Comparison of ENCODE assay signal across 1 cellular context in genomic region chr14:103519043-103519836, GRCh38.
TF ChIP-seq lines count a peak whose summit lies in the region.

No MANE protein-coding gene starts in this region.

TF ChIP-seq in K562, 482 proteins besides CTCF, POLR2A, EP300 and RAD21 (continued from another document and continues in another):
- TF ChIP-seq ZBTB26 (CRISPR knock-in tag; IDR thresholded peaks at IDR 0.05) (no peak), ATF3 (IDR thresholded peaks at IDR 0.05) (no peak), ATF3 (CRISPR knock-in tag; conservative IDR thresholded peaks at IDR 0.05) (no peak), SMARCE1 (IDR thresholded peaks at IDR 0.05) (peak; percentile 45; the same call in 1 of the 2 replicates), SRSF3 (IDR thresholded peaks at IDR 0.05; ENCODE audit: insufficient read depth, low read length) (no peak), CLOCK (CRISPR knock-in tag; IDR thresholded peaks at IDR 0.05; ENCODE audit: borderline replicate concordance) (no peak), ZBTB9 (CRISPR knock-in tag; IDR thresholded peaks at IDR 0.05) (no peak), RBM15 (IDR thresholded peaks at IDR 0.05; ENCODE audit: insufficient read depth, low read length) (no peak), CEBPG (CRISPR knock-in tag; IDR thresholded peaks at IDR 0.05) (no peak), CEBPG (tag; conservative IDR thresholded peaks at IDR 0.05 in 1 of 2, IDR thresholded peaks at IDR 0.05 in 1 of 2) (no peak), ZNF436 (CRISPR knock-in tag; IDR thresholded peaks at IDR 0.05) (no peak), CBFB (CRISPR knock-in tag; IDR thresholded peaks at IDR 0.05) (no peak), ZFP36 (IDR thresholded peaks at IDR 0.05; ENCODE audit: low read depth, low read length, partially characterized antibody) (no peak), ZC3H8 (IDR thresholded peaks at IDR 0.05) (no peak), ZNF408 (CRISPR knock-in tag; IDR thresholded peaks at IDR 0.05; ENCODE audit: low read depth) (no peak), ZNF347 (CRISPR knock-in tag; IDR thresholded peaks at IDR 0.05; ENCODE audit: low read depth) (no peak), ZNF197 (CRISPR knock-in tag; IDR thresholded peaks at IDR 0.05; ENCODE audit: low read depth) (no peak), ZNF282 (CRISPR knock-in tag; IDR thresholded peaks at IDR 0.05) (no peak), DIDO1 (tag; IDR thresholded peaks at IDR 0.05; ENCODE audit: low read depth) (no peak), ZNF75A (CRISPR knock-in tag; IDR thresholded peaks at IDR 0.05) (no peak), MIER1 (IDR thresholded peaks at IDR 0.05; ENCODE audit: low read depth) (no peak), SRSF1 (IDR thresholded peaks at IDR 0.05; ENCODE audit: low read depth, low read length) (no peak), TFAM (CRISPR knock-in tag; conservative IDR thresholded peaks at IDR 0.05) (no peak), HNRNPLL (IDR thresholded peaks at IDR 0.05; ENCODE audit: low read depth, low read length, poor library complexity, severe bottlenecking) (no peak), MED1 (CRISPR knock-in tag; IDR thresholded peaks at IDR 0.05; ENCODE audit: borderline replicate concordance) (no peak), SMARCC2 (IDR thresholded peaks at IDR 0.05; ENCODE audit: low read depth) (no peak), BCOR (IDR thresholded peaks at IDR 0.05) (no peak), NEUROD1 (IDR thresholded peaks at IDR 0.05; ENCODE audit: borderline replicate concordance, low read depth, low read length, partially characterized antibody) (no peak), CBFA2T2 (conservative IDR thresholded peaks at IDR 0.05) (0 out of 2 replicates have a peak, but pooled peaks have one; percentile 11), SUPT5H (IDR thresholded peaks at IDR 0.05) (peak; percentile 34; the same call in 1 of the 2 replicates), BHLHE40 (IDR thresholded peaks at IDR 0.05; ENCODE audit: low read length) (peak; percentile 71), RCOR1 (IDR thresholded peaks at IDR 0.05; ENCODE audit: borderline replicate concordance in 1 of 2, low read depth in 2 of 2, low read length in 2 of 2) (peak in 1 of 2 experiments; percentile 69; a peak in 2 of 4 replicates), CBFA2T3 (IDR thresholded peaks at IDR 0.05) (peak; percentile 45), POLR2H (tag; IDR thresholded peaks at IDR 0.05; ENCODE audit: low read depth) (no peak), ZNF586 (CRISPR knock-in tag; conservative IDR thresholded peaks at IDR 0.05) (no peak), TCF15 (CRISPR knock-in tag; IDR thresholded peaks at IDR 0.05) (no peak), ZKSCAN1 (IDR thresholded peaks at IDR 0.05; ENCODE audit: low read depth, low read length) (no peak), PURB (CRISPR knock-in tag; IDR thresholded peaks at IDR 0.05; ENCODE audit: low read depth) (no peak), SMAD1 (IDR thresholded peaks at IDR 0.05; ENCODE audit: low read depth, low read length, partially characterized antibody) (no peak), SREBF2 (CRISPR knock-in tag; IDR thresholded peaks at IDR 0.05) (no peak), KDM4B (IDR thresholded peaks at IDR 0.05; ENCODE audit: borderline replicate concordance in 2 of 2, low read depth in 1 of 2) (no peak), TCF7 (IDR thresholded peaks at IDR 0.05; ENCODE audit: borderline replicate concordance) (no peak), ZFX (CRISPR knock-in tag; IDR thresholded peaks at IDR 0.05) (no peak; the same call in 1 of the 2 replicates), DNMT1 (IDR thresholded peaks at IDR 0.05) (no peak), E2F6 (IDR thresholded peaks at IDR 0.05; ENCODE audit: borderline replicate concordance in 1 of 2, extremely low read depth in 1 of 2, insufficient read depth in 1 of 2, insufficient read length in 1 of 2, low read depth in 1 of 2, low read length in 1 of 2, poor library complexity in 1 of 2, severe bottlenecking in 1 of 2) (peak in 1 of 2 experiments; percentile 4), RBM34 (IDR thresholded peaks at IDR 0.05; ENCODE audit: borderline replicate concordance, insufficient read depth, low read length) (no peak), THRA (IDR thresholded peaks at IDR 0.05) (no peak), SETDB1 (IDR thresholded peaks at IDR 0.05; ENCODE audit: low read length) (no peak), POLR2AphosphoS5 (IDR thresholded peaks at IDR 0.05; ENCODE audit: control insufficient read depth, insufficient read depth, low read depth, low read length) (peak; percentile 49), MCM7 (IDR thresholded peaks at IDR 0.05) (no peak), NR1H2 (CRISPR knock-in tag; IDR thresholded peaks at IDR 0.05) (no peak), SIN3A (IDR thresholded peaks at IDR 0.05; ENCODE audit: borderline replicate concordance in 2 of 2, control insufficient read depth in 1 of 2, low read depth in 2 of 2, low read length in 2 of 2) (0 out of 4 replicates have a peak, but pooled peaks of 1 of the 2 experiments have one; percentile 7), TEAD4 (IDR thresholded peaks at IDR 0.05; ENCODE audit: low read length) (no peak), TEAD4 (CRISPR knock-in tag; IDR thresholded peaks at IDR 0.05; ENCODE audit: borderline replicate concordance) (no peak)
- TF ChIP-seq, protein P1, sequence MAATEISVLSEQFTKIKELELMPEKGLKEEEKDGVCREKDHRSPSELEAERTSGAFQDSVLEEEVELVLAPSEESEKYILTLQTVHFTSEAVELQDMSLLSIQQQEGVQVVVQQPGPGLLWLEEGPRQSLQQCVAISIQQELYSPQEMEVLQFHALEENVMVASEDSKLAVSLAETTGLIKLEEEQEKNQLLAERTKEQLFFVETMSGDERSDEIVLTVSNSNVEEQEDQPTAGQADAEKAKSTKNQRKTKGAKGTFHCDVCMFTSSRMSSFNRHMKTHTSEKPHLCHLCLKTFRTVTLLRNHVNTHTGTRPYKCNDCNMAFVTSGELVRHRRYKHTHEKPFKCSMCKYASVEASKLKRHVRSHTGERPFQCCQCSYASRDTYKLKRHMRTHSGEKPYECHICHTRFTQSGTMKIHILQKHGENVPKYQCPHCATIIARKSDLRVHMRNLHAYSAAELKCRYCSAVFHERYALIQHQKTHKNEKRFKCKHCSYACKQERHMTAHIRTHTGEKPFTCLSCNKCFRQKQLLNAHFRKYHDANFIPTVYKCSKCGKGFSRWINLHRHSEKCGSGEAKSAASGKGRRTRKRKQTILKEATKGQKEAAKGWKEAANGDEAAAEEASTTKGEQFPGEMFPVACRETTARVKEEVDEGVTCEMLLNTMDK (IDR thresholded peaks at IDR 0.05; ENCODE audit: borderline replicate concordance, insufficient read depth, low read depth, low read length, poor library complexity, severe bottlenecking): no peak
- TF ChIP-seq, protein P2, sequence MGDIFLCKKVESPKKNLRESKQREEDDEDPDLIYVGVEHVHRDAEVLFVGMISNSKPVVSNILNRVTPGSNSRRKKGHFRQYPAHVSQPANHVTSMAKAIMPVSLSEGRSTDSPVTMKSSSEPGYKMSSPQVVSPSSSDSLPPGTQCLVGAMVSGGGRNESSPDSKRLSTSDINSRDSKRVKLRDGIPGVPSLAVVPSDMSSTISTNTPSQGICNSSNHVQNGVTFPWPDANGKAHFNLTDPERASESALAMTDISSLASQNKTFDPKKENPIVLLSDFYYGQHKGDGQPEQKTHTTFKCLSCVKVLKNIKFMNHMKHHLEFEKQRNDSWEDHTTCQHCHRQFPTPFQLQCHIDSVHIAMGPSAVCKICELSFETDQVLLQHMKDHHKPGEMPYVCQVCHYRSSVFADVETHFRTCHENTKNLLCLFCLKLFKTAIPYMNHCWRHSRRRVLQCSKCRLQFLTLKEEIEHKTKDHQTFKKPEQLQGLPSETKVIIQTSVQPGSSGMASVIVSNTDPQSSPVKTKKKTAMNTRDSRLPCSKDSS (IDR thresholded peaks at IDR 0.05; ENCODE audit: low read depth, partially characterized antibody): no peak
- TF ChIP-seq, protein P3, sequence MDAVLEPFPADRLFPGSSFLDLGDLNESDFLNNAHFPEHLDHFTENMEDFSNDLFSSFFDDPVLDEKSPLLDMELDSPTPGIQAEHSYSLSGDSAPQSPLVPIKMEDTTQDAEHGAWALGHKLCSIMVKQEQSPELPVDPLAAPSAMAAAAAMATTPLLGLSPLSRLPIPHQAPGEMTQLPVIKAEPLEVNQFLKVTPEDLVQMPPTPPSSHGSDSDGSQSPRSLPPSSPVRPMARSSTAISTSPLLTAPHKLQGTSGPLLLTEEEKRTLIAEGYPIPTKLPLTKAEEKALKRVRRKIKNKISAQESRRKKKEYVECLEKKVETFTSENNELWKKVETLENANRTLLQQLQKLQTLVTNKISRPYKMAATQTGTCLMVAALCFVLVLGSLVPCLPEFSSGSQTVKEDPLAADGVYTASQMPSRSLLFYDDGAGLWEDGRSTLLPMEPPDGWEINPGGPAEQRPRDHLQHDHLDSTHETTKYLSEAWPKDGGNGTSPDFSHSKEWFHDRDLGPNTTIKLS (IDR thresholded peaks at IDR 0.05; ENCODE audit: borderline replicate concordance, low read depth): no peak
